Comparison of ENCODE assay signal across 9 cellular contexts in the genomic region with DNA sequence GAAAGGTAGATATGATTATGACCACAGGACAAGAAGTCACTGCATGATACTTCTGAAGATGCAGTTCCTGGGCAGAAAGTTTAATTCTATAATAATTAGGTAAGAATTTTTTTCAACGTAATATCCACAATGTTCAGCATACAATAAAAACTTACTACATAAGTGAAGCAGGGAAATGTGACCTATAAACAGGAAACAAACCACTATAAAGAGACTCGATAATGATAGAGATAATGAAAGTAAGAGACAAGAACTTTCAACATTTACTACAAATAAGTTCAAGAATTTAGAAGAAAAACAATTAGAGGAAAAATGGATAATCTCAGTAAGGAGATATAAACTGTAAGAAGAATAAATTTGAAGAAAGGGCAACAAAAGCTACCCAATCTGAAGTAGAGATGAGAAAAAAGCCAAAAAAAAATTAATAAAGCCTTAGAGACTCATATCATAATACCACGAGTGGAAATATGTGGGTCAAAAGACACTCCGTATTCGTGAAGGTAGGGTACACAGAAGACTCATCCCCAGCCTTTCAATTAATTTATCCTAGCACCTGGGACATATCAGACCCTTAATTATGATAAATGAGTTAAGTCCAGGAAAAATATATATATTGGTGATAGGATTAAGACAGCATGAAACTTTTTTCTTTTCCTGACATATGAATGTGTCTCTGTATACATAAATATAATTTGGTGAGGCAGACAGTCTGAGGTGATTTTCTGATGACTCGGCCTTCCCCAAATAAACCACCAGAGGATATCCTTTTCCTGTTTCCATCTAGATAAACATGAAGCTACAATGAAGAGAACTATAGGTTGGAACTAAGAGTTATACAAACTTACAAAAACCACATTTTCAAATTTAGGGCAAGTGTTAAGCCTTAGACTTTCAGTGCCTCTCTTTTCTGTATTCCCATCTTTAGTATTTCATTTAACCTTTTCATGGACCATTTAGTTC.
DNase-seq lines count a peak whose midpoint lies in the region; ATAC-seq, FAIRE-seq and TF ChIP-seq lines count a peak whose summit lies in the region.
"Had no signal": no experiment of that assay in that cellular context is flagged by ENCODE, and none has a peak within 500 bp of the region (broad histone marks: within the 10 kb centered on the region; RNA-seq: fewer than 3 reads in every experiment).

No MANE protein-coding gene starts in this region.

- H4K20me1 ChIP-seq in OCI-LY7 (ENCODE audit: insufficient read depth, low read length): no peaks in the 10 kb centered on the region
- no peaks in the 10 kb centered on the region for H4K20me1 ChIP-seq in endothelial cell of umbilical vein (replicated peaks; ENCODE audit: control insufficient read depth, extremely low read depth, insufficient read depth, low read length)

- H3K9me3 ChIP-seq in OCI-LY7 (ENCODE audit: low read length) (no peaks in the 10 kb centered on the region), endothelial cell of umbilical vein (replicated peaks; ENCODE audit: control insufficient read depth, insufficient read depth, low read length) (no peaks in the 10 kb centered on the region), uterus (no peaks in the 10 kb centered on the region)

- intact Hi-C loops in left cardiac atrium (cut with DNase I) (no loop called here), Right ventricle myocardium superior (cut with DNase I) (no loop called here), OCI-LY7 (cut with micrococcal nuclease; ENCODE audit: unreplicated experiment) (no loop called here), endothelial cell of umbilical vein (cut with micrococcal nuclease) (loop anchor here (1.0 kb wide), 2 partner anchors 16 to 34 kb away; no protein-coding TSS in a partner anchor), uterus (cut with DNase I; ENCODE audit: low total_unique reads) (no loop called here)

- H3K4me3 ChIP-seq in OCI-LY7 (ENCODE audit: low read depth, low read length, poor library complexity, severe bottlenecking) (no peak overlapping the region), endothelial cell of umbilical vein (replicated peaks in 1 of 3; ENCODE audit: insufficient read depth in 1 of 3, low read depth in 1 of 3, low read length in 3 of 3) (peak overlapping the region; percentile 7 to 77 (median 49)), uterus (no peak overlapping the region)

- CTCF ChIA-PET in OCI-LY7 (lab: Charles Lee; ENCODE audit: unreplicated experiment): no interaction called here
- CTCF ChIA-PET in endothelial cell of umbilical vein (lab: Charles Lee): interaction anchor here (0.8 to 2.1 kb wide), 9 partner anchors 8 to 92 kb away, joined by 3 to 7 read pairs (median 4); no protein-coding TSS in a partner anchor

- no peak overlapping the region for H2AFZ ChIP-seq in OCI-LY7 (ENCODE audit: low read length)
- H2AFZ ChIP-seq in endothelial cell of umbilical vein (ENCODE audit: low read depth, low read length): no peak overlapping the region

- H3K79me2 ChIP-seq in OCI-LY7 (ENCODE audit: insufficient read depth, low read depth, low read length) (no peaks in the 10 kb centered on the region), endothelial cell of umbilical vein (ENCODE audit: control insufficient read depth, insufficient read depth, low read length) (no peaks in the 10 kb centered on the region)

- no peaks in the 10 kb centered on the region for H3K9me1 ChIP-seq in endothelial cell of umbilical vein (replicated peaks; ENCODE audit: control insufficient read depth, extremely low read depth, insufficient read depth, low read length)

- dilution Hi-C loops in endothelial cell of umbilical vein (cut with MboI; ENCODE audit: extremely low pct_ligation_motif_present, low sequenced_read_pairs): no loop called here

- TF ChIP-seq POLR2A in endothelial cell of umbilical vein (IDR thresholded peaks at IDR 0.05; ENCODE audit: low read depth, low read length) (no peak), uterus (IDR thresholded peaks at IDR 0.05) (no peak)

- H3K27me3 ChIP-seq in endothelial cell of umbilical vein (ENCODE audit: control insufficient read depth in 2 of 2, insufficient read depth in 2 of 2, low read length in 2 of 2) (no peaks in the 10 kb centered on the region), uterus (no peaks in the 10 kb centered on the region)

- H3K4me1 ChIP-seq in OCI-LY7 (ENCODE audit: insufficient read depth, low read length, poor library complexity, severe bottlenecking) (peaks cover 10% of the 10 kb centered on the region), endothelial cell of umbilical vein (ENCODE audit: control insufficient read depth, extremely low read depth, insufficient read depth, low read length) (peaks cover 18% of the 10 kb centered on the region), uterus (no peaks in the 10 kb centered on the region)

- DNase-seq in left cardiac atrium (no peak), Right ventricle myocardium superior (no peak), OCI-LY7 (ENCODE audit: low spot score) (no peak), endothelial cell of umbilical vein (ENCODE audit: low read depth, low spot score) (peak; percentile 85), uterus (no peak), NCI-H2081 treated with DMSO at 0.1 percent for 48 hours (lab: John Stamatoyannopoulos, UW) (no peak), HK-2 (ENCODE audit: unreplicated experiment) (no peak)

- POLR2A ChIA-PET in OCI-LY7 (lab: Charles Lee): no interaction called here
- POLR2A ChIA-PET in endothelial cell of umbilical vein (lab: Charles Lee): no interaction called here

- FAIRE-seq in endothelial cell of umbilical vein (lab: Jason Lieb, UNC): peak; percentile 57
- FAIRE-seq: endometrium had no signal

- TF ChIP-seq CTCF in OCI-LY7 (conservative IDR thresholded peaks at IDR 0.05; ENCODE audit: low read length) (no peak), endothelial cell of umbilical vein (IDR thresholded peaks at IDR 0.05; ENCODE audit: extremely low read depth in 1 of 2, insufficient read depth in 1 of 2, low read depth in 1 of 2, low read length in 2 of 2) (no peak), uterus (IDR thresholded peaks at IDR 0.05) (no peak)

- peak overlapping the region; percentile 65 for H3K9ac ChIP-seq in endothelial cell of umbilical vein (replicated peaks; ENCODE audit: extremely low read depth, insufficient read depth, low read length)

- H3K36me3 ChIP-seq in OCI-LY7 (ENCODE audit: insufficient read depth, low read length): peaks cover 70% of the 10 kb centered on the region
- peaks cover 0 to 2% of the 10 kb centered on the region in 2 experiments for H3K36me3 ChIP-seq in endothelial cell of umbilical vein (ENCODE audit: control insufficient read depth in 2 of 2, extremely low read depth in 1 of 2, insufficient read depth in 2 of 2, low read length in 2 of 2)
- H3K36me3 ChIP-seq in uterus: no peaks in the 10 kb centered on the region

- peak; percentile 39 to 65 for ATAC-seq in left cardiac atrium
- ATAC-seq in Right ventricle myocardium superior (ENCODE audit: poor library complexity): no peak
- ATAC-seq in HG03439 (IDR thresholded peaks at IDR 0.05; ENCODE audit: unreplicated experiment): no peak

- no peaks in the 10 kb centered on the region for H3K9me2 ChIP-seq in OCI-LY7 (ENCODE audit: insufficient read depth, low read length)

- BruUV-seq in OCI-LY7 (replicated peaks; lab: Mats Ljungman, UMichigan) (no TSS peak), endothelial cell of umbilical vein (replicated peaks; lab: Mats Ljungman, UMichigan) (TSS peak; percentile 69)

- H3K27ac ChIP-seq in OCI-LY7 (ENCODE audit: low read depth, low read length, poor library complexity, severe bottlenecking) (no peak overlapping the region), endothelial cell of umbilical vein (ENCODE audit: insufficient read depth, low read depth, low read length) (peak overlapping the region; percentile 86), uterus (no peak overlapping the region)

- H3K4me2 ChIP-seq in OCI-LY7 (ENCODE audit: low read length) (0 out of 2 replicates have a peak overlapping the region, but pooled peaks have one; percentile 10), endothelial cell of umbilical vein (ENCODE audit: insufficient read depth, low read length) (peak overlapping the region; percentile 99)

TF ChIP-seq in endothelial cell of umbilical vein, 7 proteins besides CTCF, POLR2A, EP300 and RAD21:
- TF ChIP-seq POLR2AphosphoS5 (IDR thresholded peaks at IDR 0.05; ENCODE audit: insufficient read depth, low read depth, low read length): peak; percentile 68
- peak; percentile 44 for TF ChIP-seq JUN (IDR thresholded peaks at IDR 0.05; ENCODE audit: borderline replicate concordance, insufficient read depth, insufficient read length, low read depth)
- TF ChIP-seq FOS (IDR thresholded peaks at IDR 0.05; ENCODE audit: borderline replicate concordance, insufficient read depth, low read length): peak; percentile 60
- TF ChIP-seq, protein P1, sequence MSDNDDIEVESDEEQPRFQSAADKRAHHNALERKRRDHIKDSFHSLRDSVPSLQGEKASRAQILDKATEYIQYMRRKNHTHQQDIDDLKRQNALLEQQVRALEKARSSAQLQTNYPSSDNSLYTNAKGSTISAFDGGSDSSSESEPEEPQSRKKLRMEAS (IDR thresholded peaks at IDR 0.05; ENCODE audit: insufficient read depth, insufficient read length): no peak
- TF ChIP-seq GATA2 (IDR thresholded peaks at IDR 0.05; ENCODE audit: insufficient read depth, insufficient read length, low read depth, low read length): peak; percentile 65
- TF ChIP-seq MYC (IDR thresholded peaks at IDR 0.05; ENCODE audit: low read depth, low read length): no peak
- TF ChIP-seq EZH2 (IDR thresholded peaks at IDR 0.05; ENCODE audit: borderline replicate concordance, low read depth, low read length, severe bottlenecking): no peak

Comparison
In these comparisons a context has a peak if more than half of its experiments do, and no peak if none do; other contexts are left out.
1. ATAC-seq: peak in left cardiac atrium (2 of 2); none in Right ventricle myocardium superior (single experiment) and HG03439 (single experiment).
2. H3K4me3 ChIP-seq: peak in endothelial cell of umbilical vein (3 of 3); none in OCI-LY7 (single experiment) and uterus (0 of 2).